17 cellular contexts compared by ENCODE assay signal in the genomic region with DNA sequence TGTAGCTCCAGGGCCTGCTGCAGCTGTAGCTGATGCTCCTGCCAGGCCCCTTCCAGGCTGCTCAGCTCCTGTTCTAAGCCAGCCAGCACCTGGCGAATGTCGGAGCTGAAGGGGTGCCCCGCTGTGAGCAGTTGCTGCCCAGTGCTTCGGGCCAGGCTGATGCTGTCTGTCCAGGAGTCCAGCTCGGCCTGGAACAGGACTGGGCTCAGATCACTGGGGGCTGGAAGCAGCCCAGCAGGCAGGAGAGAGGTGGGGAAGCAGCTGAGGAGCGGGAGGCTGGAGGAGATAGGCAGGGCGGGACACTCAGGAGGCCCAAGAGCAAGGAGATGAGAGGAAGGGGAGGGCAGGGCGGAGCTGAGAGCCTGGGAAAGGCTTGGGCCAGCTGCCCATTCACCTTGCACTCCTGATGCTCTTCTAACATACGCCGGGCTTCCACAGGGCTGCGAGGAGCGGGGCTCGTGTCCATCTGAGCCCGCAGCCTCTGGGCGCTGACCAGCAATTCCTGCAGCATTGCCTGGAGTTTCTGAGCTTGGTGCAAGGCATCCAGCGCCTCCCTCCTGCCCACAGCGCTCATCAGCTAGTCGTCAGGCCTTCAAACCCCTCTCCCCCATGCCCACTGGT.
"Had no signal": no experiment of that assay in that cellular context is flagged by ENCODE, and none has a peak within 500 bp of the region (broad histone marks: within the 10 kb centered on the region; RNA-seq: fewer than 3 reads in every experiment).

No MANE protein-coding gene starts in this region.

- H3K9me3 Mint-ChIP-seq: activated naive CD4-positive, alpha-beta T cell treated with anti-CD3 and anti-CD28 coated beads, Interleukin-2, amount 10 ng/mL, durations not matched to agents 7 days and 5 days; activated T-cell treated with anti-CD3 and anti-CD28 coated beads, Interleukin-2, amount 50 U/mL, for 72 hours; endodermal cell; nephron; stimulated activated memory B cell treated with anti-CD40 and anti-IgM and Interleukin-4, amounts not matched to agents 10 μg/mL and 1 μg/mL and 100 μg/mL, for 72 hours; T-helper 2 cell treated with Interferon-gamma antibody and Interleukin-4, amounts not matched to agents 5 μg/mL and 100 μg/mL, for 36 hours had no signal

- H3K4me1 Mint-ChIP-seq: nephron; stimulated activated memory B cell treated with anti-CD40 and anti-IgM and Interleukin-4, amounts not matched to agents 10 μg/mL and 1 μg/mL and 100 μg/mL, for 72 hours had no signal

- ATAC-seq: activated T-cell treated with anti-CD3 and anti-CD28 coated beads, Interleukin-2, amount 50 U/mL, for 72 hours; heart right ventricle; left cardiac atrium; right lobe of liver; stimulated activated memory B cell treated with anti-CD40 and anti-IgM and Interleukin-4, amounts not matched to agents 10 μg/mL and 1 μg/mL and 100 μg/mL, for 72 hours had no signal

- H3K36me3 Mint-ChIP-seq: activated naive CD4-positive, alpha-beta T cell treated with anti-CD3 and anti-CD28 coated beads, Interleukin-2, amount 10 ng/mL, durations not matched to agents 7 days and 5 days; stimulated activated memory B cell treated with anti-CD40 and anti-IgM and Interleukin-4, amounts not matched to agents 10 μg/mL and 1 μg/mL and 100 μg/mL, for 72 hours had no signal

- H3K27ac Mint-ChIP-seq: activated naive CD4-positive, alpha-beta T cell treated with anti-CD3 and anti-CD28 coated beads, Interleukin-2, amount 10 ng/mL, durations not matched to agents 7 days and 5 days; activated T-cell treated with anti-CD3 and anti-CD28 coated beads, Interleukin-2, amount 50 U/mL, for 72 hours; nephron; stimulated activated memory B cell treated with anti-CD40 and anti-IgM and Interleukin-4, amounts not matched to agents 10 μg/mL and 1 μg/mL and 100 μg/mL, for 72 hours; T-helper 2 cell treated with Interferon-gamma antibody and Interleukin-4, amounts not matched to agents 5 μg/mL and 100 μg/mL, for 36 hours had no signal

- DNase-seq: activated effector memory CD4-positive, alpha-beta T cell treated with anti-CD3 and anti-CD28 coated beads, Interleukin-2, amount 50 U/mL, for 16 hours; activated naive CD4-positive, alpha-beta T cell treated with anti-CD3 and anti-CD28 coated beads, Interleukin-2, amount 10 ng/mL, durations not matched to agents 7 days and 5 days; activated T-cell treated with anti-CD3 and anti-CD28 coated beads, Interleukin-2, amount 50 U/mL, for 72 hours; amygdala; cortex of kidney; heart right ventricle; islet precursor cell; left cardiac atrium; occipital lobe; posterior cingulate gyrus; right lobe of liver; stimulated activated CD4-positive, alpha-beta T cell treated with anti-CD3 and anti-CD28 coated beads, Interleukin-1b, Interleukin-23, amount 100 ng/mL, for 48 hours; stomach had no signal

- H3K4me3 Mint-ChIP-seq: activated naive CD4-positive, alpha-beta T cell treated with anti-CD3 and anti-CD28 coated beads, Interleukin-2, amount 10 ng/mL, durations not matched to agents 7 days and 5 days; activated T-cell treated with anti-CD3 and anti-CD28 coated beads, Interleukin-2, amount 50 U/mL, for 72 hours; endodermal cell; nephron; stimulated activated memory B cell treated with anti-CD40 and anti-IgM and Interleukin-4, amounts not matched to agents 10 μg/mL and 1 μg/mL and 100 μg/mL, for 72 hours; T-helper 2 cell treated with Interferon-gamma antibody and Interleukin-4, amounts not matched to agents 5 μg/mL and 100 μg/mL, for 36 hours had no signal
